ENCODE assay signal across 30 cellular contexts in the genomic region with DNA sequence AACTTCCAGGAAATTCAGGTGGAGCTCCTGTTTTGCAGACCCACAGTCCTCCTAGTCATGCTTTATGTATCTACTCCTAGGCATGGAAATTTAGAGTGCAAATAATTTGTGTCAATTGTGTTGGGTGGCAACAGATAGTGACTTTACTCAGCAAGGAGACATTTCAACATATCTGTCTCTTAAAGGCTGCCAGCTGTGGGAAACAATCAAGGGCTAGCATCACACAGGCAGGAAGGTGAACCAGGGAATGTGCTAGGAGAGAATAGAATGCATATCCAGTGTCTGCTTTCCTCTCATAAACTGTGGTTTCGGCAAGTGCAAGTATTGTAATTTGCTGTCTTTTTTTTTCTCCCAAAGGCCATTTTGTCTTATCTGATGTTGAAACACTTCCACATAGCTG.
"Had no signal": no experiment of that assay in that cellular context is flagged by ENCODE, and none has a peak within 500 bp of the region (broad histone marks: within the 10 kb centered on the region; RNA-seq: fewer than 3 reads in every experiment).

No MANE protein-coding gene starts in this region.

- H3K27me3 ChIP-seq: foreskin keratinocyte, heart left ventricle, left lung, neutrophil, right lobe of liver, thyroid gland, upper lobe of right lung had no signal

- H3K9me3 ChIP-seq: neutrophil, thyroid gland, upper lobe of right lung had no signal

- ATAC-seq: activated CD8-positive, alpha-beta memory T cell treated with anti-CD3 and anti-CD28 coated beads, Interleukin-2, amount 10 ng/mL, durations not matched to agents 7 days and 5 days; activated CD8-positive, alpha-beta T cell treated with anti-CD3 and anti-CD28 coated beads, Interleukin-2, amount 10 ng/mL, durations not matched to agents 7 days and 5 days; activated naive CD8-positive, alpha-beta T cell treated with anti-CD3 and anti-CD28 coated beads, Interleukin-2, amount 50 U/mL, for 24 hours; effector memory CD8-positive, alpha-beta T cell; foreskin keratinocyte; heart left ventricle; left lung; lower lobe of right lung; mucosa of descending colon; stimulated activated memory B cell treated with anti-CD40 and anti-IgM and Interleukin-4, amounts not matched to agents 10 μg/mL and 1 μg/mL and 100 μg/mL, for 72 hours; stimulated activated naive CD8-positive, alpha-beta T cell treated with anti-CD3 and anti-CD28 coated beads, Interleukin-15, amount 100 ng/mL, for 72 hours; upper lobe of right lung had no signal

- H3K27ac ChIP-seq: foreskin keratinocyte, heart left ventricle, left lung, lower lobe of right lung, neutrophil, right lobe of liver, thyroid gland, upper lobe of right lung had no signal

- H3K4me1 Mint-ChIP-seq: activated B cell treated with CpG ODN at 0.5 μM for 24 hours; activated CD8-positive, alpha-beta memory T cell treated with anti-CD3 and anti-CD28 coated beads, Interleukin-2, amount 10 ng/mL, durations not matched to agents 7 days and 5 days; activated naive CD4-positive, alpha-beta T cell treated with anti-CD3 and anti-CD28 coated beads, Interleukin-2, amount 50 U/mL, for 24 hours; activated naive CD8-positive, alpha-beta T cell treated with anti-CD3 and anti-CD28 coated beads, Interleukin-2, amount 50 U/mL, for 24 hours; nephron progenitor cell; stimulated activated memory B cell treated with anti-CD40 and anti-IgM and Interleukin-4, amounts not matched to agents 10 μg/mL and 1 μg/mL and 100 μg/mL, for 72 hours; stimulated activated naive CD8-positive, alpha-beta T cell treated with anti-CD3 and anti-CD28 coated beads, Interleukin-15, amount 100 ng/mL, for 72 hours had no signal

- H3K36me3 ChIP-seq: heart left ventricle, left lung, lower lobe of right lung, neutrophil, right lobe of liver, thyroid gland, upper lobe of right lung had no signal

- FAIRE-seq: endothelial cell of umbilical vein, small intestine had no signal

- H3K27ac Mint-ChIP-seq: activated B cell treated with CpG ODN at 0.5 μM for 24 hours; activated CD8-positive, alpha-beta memory T cell treated with anti-CD3 and anti-CD28 coated beads, Interleukin-2, amount 10 ng/mL, durations not matched to agents 7 days and 5 days; activated CD8-positive, alpha-beta T cell treated with anti-CD3 and anti-CD28 coated beads, Interleukin-2, amount 10 ng/mL, durations not matched to agents 7 days and 5 days; activated naive CD4-positive, alpha-beta T cell treated with anti-CD3 and anti-CD28 coated beads, Interleukin-2, amount 50 U/mL, for 24 hours; activated naive CD8-positive, alpha-beta T cell treated with anti-CD3 and anti-CD28 coated beads, Interleukin-2, amount 50 U/mL, for 24 hours; activated T-helper 2 cell treated with anti-CD3 and anti-CD28 coated beads, Interferon-gamma antibody, Interleukin-2, Interleukin-4, amounts not matched to agents 10 μg/mL and 5 μg/mL and 100 μg/mL, durations not matched to agents 14 hours and 24 hours and 36 hours; effector memory CD8-positive, alpha-beta T cell; nephron progenitor cell; stimulated activated memory B cell treated with anti-CD40 and anti-IgM and Interleukin-4, amounts not matched to agents 10 μg/mL and 1 μg/mL and 100 μg/mL, for 72 hours; stimulated activated naive CD8-positive, alpha-beta T cell treated with anti-CD3 and anti-CD28 coated beads, Interleukin-15, amount 100 ng/mL, for 72 hours; T-helper 2 cell treated with Interferon-gamma antibody and Interleukin-4, amounts not matched to agents 5 μg/mL and 100 μg/mL, for 36 hours had no signal

- H3K4me3 ChIP-seq: heart left ventricle, left lung, lower lobe of right lung, mucosa of descending colon, right lobe of liver, thyroid gland, upper lobe of right lung had no signal

- H3K4me1 ChIP-seq: heart left ventricle, left lung, lower lobe of right lung, right lobe of liver, thyroid gland, upper lobe of right lung had no signal

- H3K4me3 Mint-ChIP-seq: activated B cell treated with CpG ODN at 0.5 μM for 24 hours; activated CD8-positive, alpha-beta memory T cell treated with anti-CD3 and anti-CD28 coated beads, Interleukin-2, amount 10 ng/mL, durations not matched to agents 7 days and 5 days; activated CD8-positive, alpha-beta T cell treated with anti-CD3 and anti-CD28 coated beads, Interleukin-2, amount 10 ng/mL, durations not matched to agents 7 days and 5 days; activated naive CD4-positive, alpha-beta T cell treated with anti-CD3 and anti-CD28 coated beads, Interleukin-2, amount 50 U/mL, for 24 hours; activated naive CD8-positive, alpha-beta T cell treated with anti-CD3 and anti-CD28 coated beads, Interleukin-2, amount 50 U/mL, for 24 hours; effector memory CD8-positive, alpha-beta T cell; nephron progenitor cell; stimulated activated memory B cell treated with anti-CD40 and anti-IgM and Interleukin-4, amounts not matched to agents 10 μg/mL and 1 μg/mL and 100 μg/mL, for 72 hours; stimulated activated naive CD8-positive, alpha-beta T cell treated with anti-CD3 and anti-CD28 coated beads, Interleukin-15, amount 100 ng/mL, for 72 hours; T-helper 2 cell treated with Interferon-gamma antibody and Interleukin-4, amounts not matched to agents 5 μg/mL and 100 μg/mL, for 36 hours had no signal

- H3K27me3 Mint-ChIP-seq: activated B cell treated with CpG ODN at 0.5 μM for 24 hours; activated CD8-positive, alpha-beta memory T cell treated with anti-CD3 and anti-CD28 coated beads, Interleukin-2, amount 10 ng/mL, durations not matched to agents 7 days and 5 days; activated naive CD4-positive, alpha-beta T cell treated with anti-CD3 and anti-CD28 coated beads, Interleukin-2, amount 50 U/mL, for 24 hours; activated naive CD8-positive, alpha-beta T cell treated with anti-CD3 and anti-CD28 coated beads, Interleukin-2, amount 50 U/mL, for 24 hours; effector memory CD8-positive, alpha-beta T cell; stimulated activated memory B cell treated with anti-CD40 and anti-IgM and Interleukin-4, amounts not matched to agents 10 μg/mL and 1 μg/mL and 100 μg/mL, for 72 hours; stimulated activated naive CD8-positive, alpha-beta T cell treated with anti-CD3 and anti-CD28 coated beads, Interleukin-15, amount 100 ng/mL, for 72 hours had no signal

- H3K36me3 Mint-ChIP-seq: activated CD8-positive, alpha-beta memory T cell treated with anti-CD3 and anti-CD28 coated beads, Interleukin-2, amount 10 ng/mL, durations not matched to agents 7 days and 5 days had no signal

- DNase-seq: activated B cell treated with CpG ODN at 0.5 μM for 24 hours; activated CD8-positive, alpha-beta memory T cell treated with anti-CD3 and anti-CD28 coated beads, Interleukin-2, amount 10 ng/mL, durations not matched to agents 7 days and 5 days; activated CD8-positive, alpha-beta T cell treated with anti-CD3 and anti-CD28 coated beads, Interleukin-2, amount 10 ng/mL, durations not matched to agents 7 days and 5 days; activated naive CD8-positive, alpha-beta T cell treated with anti-CD3 and anti-CD28 coated beads, Interleukin-2, amount 50 U/mL, for 24 hours; activated T-cell treated with anti-CD3 and anti-CD28 coated beads, Interleukin-2, amount 50 U/mL, for 48 hours; amygdala; cerebellar nuclear complex; cortex of kidney; effector memory CD8-positive, alpha-beta T cell; heart left ventricle; kidney glomerular epithelial cell; left lung; lower lobe of right lung; mucosa of descending colon; nephron progenitor cell; right lobe of liver; small intestine; stimulated activated CD4-positive, alpha-beta T cell treated with anti-CD3 and anti-CD28 coated beads, Interleukin-4, amount 100 ng/mL, for 24 hours; stimulated activated naive CD8-positive, alpha-beta T cell treated with anti-CD3 and anti-CD28 coated beads, Interleukin-15, amount 100 ng/mL, for 72 hours; substantia nigra; T-helper 1 cell; thyroid gland; upper lobe of right lung had no signal
